1 cellular context compared by ENCODE assay signal in the genomic region with DNA sequence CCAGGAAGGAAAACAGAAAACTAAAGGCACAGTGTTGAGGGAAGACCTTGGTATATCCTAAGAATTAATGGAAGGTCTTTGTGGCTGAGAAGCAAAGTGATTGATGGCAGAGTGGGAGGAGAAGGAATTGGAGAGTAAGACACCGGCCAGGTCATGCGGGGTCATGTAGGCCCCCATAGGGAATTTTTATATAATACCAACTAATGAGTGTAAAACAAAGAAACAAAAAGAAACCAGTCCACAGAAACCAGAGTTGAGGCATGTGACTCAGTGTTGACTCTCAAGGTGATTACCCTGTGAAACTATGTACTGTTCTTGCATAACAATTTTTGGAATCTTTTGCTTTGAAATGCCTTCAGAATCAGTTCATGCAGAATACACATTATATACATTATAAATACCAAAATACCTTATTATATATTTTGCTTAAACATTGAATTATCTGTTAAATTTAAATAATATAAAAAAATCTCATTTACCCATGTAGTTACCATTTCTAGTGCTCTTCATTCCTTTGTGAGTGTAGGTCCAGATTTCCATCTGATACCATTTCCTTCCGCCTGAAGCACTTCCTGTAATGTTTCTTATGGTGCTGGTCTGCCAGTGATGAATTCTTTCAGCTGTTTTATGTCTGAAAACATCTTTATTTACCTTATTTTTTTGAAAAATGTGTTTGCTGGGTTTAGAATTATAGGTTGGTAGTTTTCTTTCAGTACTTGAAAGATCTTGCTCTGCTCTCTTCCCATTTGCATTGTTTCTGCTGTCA.
TF ChIP-seq lines count a peak whose summit lies in the region.

No MANE protein-coding gene starts in this region.

TF ChIP-seq in SK-N-SH, 30 proteins besides CTCF, POLR2A, EP300 and RAD21 (continued from another document):
- TF ChIP-seq, protein P1, sequence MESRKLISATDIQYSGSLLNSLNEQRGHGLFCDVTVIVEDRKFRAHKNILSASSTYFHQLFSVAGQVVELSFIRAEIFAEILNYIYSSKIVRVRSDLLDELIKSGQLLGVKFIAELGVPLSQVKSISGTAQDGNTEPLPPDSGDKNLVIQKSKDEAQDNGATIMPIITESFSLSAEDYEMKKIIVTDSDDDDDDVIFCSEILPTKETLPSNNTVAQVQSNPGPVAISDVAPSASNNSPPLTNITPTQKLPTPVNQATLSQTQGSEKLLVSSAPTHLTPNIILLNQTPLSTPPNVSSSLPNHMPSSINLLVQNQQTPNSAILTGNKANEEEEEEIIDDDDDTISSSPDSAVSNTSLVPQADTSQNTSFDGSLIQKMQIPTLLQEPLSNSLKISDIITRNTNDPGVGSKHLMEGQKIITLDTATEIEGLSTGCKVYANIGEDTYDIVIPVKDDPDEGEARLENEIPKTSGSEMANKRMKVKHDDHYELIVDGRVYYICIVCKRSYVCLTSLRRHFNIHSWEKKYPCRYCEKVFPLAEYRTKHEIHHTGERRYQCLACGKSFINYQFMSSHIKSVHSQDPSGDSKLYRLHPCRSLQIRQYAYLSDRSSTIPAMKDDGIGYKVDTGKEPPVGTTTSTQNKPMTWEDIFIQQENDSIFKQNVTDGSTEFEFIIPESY (IDR thresholded peaks at IDR 0.05; ENCODE audit: borderline replicate concordance, low read depth): no peak
- TF ChIP-seq FOXM1 (IDR thresholded peaks at IDR 0.05; ENCODE audit: low read depth) (no peak), JUND (IDR thresholded peaks at IDR 0.05) (peak; percentile 67), GABPA (IDR thresholded peaks at IDR 0.05; ENCODE audit: low read depth) (no peak), SMC3 (IDR thresholded peaks at IDR 0.05; ENCODE audit: low read depth, low read length) (no peak), SIN3A (IDR thresholded peaks at IDR 0.05; ENCODE audit: borderline replicate concordance, low read depth, low read length) (no peak), NRF1 (IDR thresholded peaks at IDR 0.05; ENCODE audit: low read depth, low read length) (no peak), FOXJ3 (CRISPR knock-in tag; IDR thresholded peaks at IDR 0.05) (no peak), FOSL2 (IDR thresholded peaks at IDR 0.05; ENCODE audit: borderline replicate concordance, low read depth) (peak; percentile 86), TCF12 (IDR thresholded peaks at IDR 0.05) (no peak; the same call in 1 of the 2 replicates), TEAD4 (IDR thresholded peaks at IDR 0.05; ENCODE audit: borderline replicate concordance, insufficient read depth) (no peak), MXI1 (IDR thresholded peaks at IDR 0.05; ENCODE audit: low read depth, low read length) (no peak), RXRA (IDR thresholded peaks at IDR 0.05; ENCODE audit: borderline replicate concordance, low read depth) (0 out of 2 replicates have a peak, but pooled peaks have one; percentile 21), NFIC (IDR thresholded peaks at IDR 0.05; ENCODE audit: borderline replicate concordance) (no peak), RCOR1 (IDR thresholded peaks at IDR 0.05; ENCODE audit: low read length) (no peak), ELF1 (IDR thresholded peaks at IDR 0.05) (no peak)
- TF ChIP-seq, protein P2, sequence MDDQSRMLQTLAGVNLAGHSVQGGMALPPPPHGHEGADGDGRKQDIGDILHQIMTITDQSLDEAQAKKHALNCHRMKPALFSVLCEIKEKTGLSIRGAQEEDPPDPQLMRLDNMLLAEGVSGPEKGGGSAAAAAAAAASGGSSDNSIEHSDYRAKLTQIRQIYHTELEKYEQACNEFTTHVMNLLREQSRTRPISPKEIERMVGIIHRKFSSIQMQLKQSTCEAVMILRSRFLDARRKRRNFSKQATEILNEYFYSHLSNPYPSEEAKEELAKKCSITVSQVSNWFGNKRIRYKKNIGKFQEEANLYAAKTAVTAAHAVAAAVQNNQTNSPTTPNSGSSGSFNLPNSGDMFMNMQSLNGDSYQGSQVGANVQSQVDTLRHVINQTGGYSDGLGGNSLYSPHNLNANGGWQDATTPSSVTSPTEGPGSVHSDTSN (IDR thresholded peaks at IDR 0.05): peak; percentile 29; the same call in 1 of the 2 replicates
- TF ChIP-seq, protein P3, sequence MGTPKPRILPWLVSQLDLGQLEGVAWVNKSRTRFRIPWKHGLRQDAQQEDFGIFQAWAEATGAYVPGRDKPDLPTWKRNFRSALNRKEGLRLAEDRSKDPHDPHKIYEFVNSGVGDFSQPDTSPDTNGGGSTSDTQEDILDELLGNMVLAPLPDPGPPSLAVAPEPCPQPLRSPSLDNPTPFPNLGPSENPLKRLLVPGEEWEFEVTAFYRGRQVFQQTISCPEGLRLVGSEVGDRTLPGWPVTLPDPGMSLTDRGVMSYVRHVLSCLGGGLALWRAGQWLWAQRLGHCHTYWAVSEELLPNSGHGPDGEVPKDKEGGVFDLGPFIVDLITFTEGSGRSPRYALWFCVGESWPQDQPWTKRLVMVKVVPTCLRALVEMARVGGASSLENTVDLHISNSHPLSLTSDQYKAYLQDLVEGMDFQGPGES (IDR thresholded peaks at IDR 0.05; ENCODE audit: low read depth, low read length): no peak
- TF ChIP-seq, protein P4, sequence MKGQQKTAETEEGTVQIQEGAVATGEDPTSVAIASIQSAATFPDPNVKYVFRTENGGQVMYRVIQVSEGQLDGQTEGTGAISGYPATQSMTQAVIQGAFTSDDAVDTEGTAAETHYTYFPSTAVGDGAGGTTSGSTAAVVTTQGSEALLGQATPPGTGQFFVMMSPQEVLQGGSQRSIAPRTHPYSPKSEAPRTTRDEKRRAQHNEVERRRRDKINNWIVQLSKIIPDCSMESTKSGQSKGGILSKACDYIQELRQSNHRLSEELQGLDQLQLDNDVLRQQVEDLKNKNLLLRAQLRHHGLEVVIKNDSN (IDR thresholded peaks at IDR 0.05; ENCODE audit: borderline replicate concordance, low read depth): 0 out of 2 replicates have a peak, but pooled peaks have one; percentile 30
- TF ChIP-seq, protein P5, sequence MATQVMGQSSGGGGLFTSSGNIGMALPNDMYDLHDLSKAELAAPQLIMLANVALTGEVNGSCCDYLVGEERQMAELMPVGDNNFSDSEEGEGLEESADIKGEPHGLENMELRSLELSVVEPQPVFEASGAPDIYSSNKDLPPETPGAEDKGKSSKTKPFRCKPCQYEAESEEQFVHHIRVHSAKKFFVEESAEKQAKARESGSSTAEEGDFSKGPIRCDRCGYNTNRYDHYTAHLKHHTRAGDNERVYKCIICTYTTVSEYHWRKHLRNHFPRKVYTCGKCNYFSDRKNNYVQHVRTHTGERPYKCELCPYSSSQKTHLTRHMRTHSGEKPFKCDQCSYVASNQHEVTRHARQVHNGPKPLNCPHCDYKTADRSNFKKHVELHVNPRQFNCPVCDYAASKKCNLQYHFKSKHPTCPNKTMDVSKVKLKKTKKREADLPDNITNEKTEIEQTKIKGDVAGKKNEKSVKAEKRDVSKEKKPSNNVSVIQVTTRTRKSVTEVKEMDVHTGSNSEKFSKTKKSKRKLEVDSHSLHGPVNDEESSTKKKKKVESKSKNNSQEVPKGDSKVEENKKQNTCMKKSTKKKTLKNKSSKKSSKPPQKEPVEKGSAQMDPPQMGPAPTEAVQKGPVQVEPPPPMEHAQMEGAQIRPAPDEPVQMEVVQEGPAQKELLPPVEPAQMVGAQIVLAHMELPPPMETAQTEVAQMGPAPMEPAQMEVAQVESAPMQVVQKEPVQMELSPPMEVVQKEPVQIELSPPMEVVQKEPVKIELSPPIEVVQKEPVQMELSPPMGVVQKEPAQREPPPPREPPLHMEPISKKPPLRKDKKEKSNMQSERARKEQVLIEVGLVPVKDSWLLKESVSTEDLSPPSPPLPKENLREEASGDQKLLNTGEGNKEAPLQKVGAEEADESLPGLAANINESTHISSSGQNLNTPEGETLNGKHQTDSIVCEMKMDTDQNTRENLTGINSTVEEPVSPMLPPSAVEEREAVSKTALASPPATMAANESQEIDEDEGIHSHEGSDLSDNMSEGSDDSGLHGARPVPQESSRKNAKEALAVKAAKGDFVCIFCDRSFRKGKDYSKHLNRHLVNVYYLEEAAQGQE (IDR thresholded peaks at IDR 0.05; ENCODE audit: low read depth, low read length): no peak
